Comparison of ENCODE assay signal across 30 cellular contexts in the genomic region with DNA sequence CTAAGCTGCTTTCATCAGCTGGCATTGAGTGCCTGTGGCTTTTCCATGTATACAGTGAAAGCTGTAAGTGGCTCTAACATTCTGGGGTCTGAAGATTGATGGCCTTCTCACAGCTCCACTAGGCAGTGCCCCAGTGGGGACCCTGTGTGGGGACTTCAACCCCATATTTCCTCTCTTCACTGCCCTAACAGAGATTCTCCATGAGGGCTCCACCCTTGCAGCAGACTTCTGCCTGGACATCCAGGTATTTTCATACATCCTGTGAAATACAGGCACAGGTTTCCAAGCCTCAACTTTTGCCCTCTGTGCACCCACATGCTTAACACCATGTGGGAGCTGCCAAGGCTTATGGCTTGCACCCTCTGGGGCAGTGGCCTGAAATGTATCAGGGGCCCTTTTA.
"Had no signal": no experiment of that assay in that cellular context is flagged by ENCODE, and none has a peak within 500 bp of the region (broad histone marks: within the 10 kb centered on the region; RNA-seq: fewer than 3 reads in every experiment).

No MANE protein-coding gene starts in this region.

- H3K36me3 ChIP-seq: adrenal gland, ascending aorta, cardiac muscle cell had no signal

- DNase-seq: activated B cell treated with CpG ODN at 0.5 μM for 24 hours; activated CD4-positive, alpha-beta memory T cell treated with anti-CD3 and anti-CD28 coated beads for 36 hours; activated CD4-positive, alpha-beta T cell treated with anti-CD3 and anti-CD28 coated beads for 4 hours; activated CD4-positive, alpha-beta T cell treated with anti-CD3 and anti-CD28 coated beads, Interleukin-2, amount 10 ng/mL, durations not matched to agents 24 days and 14 days; activated CD4-positive, alpha-beta T cell treated with anti-CD3 and anti-CD28 coated beads, Interleukin-2, amount 50 U/mL, for 1 hour; activated CD4-positive, alpha-beta T cell treated with anti-CD3 and anti-CD28 coated beads, Interleukin-2, amount 50 U/mL, for 4 hours; activated CD4-positive, CD25-positive, alpha-beta regulatory T cell treated with anti-CD3 and anti-CD28 coated beads, Interleukin-2, amount 50 U/mL, for 72 hours; activated CD8-positive, alpha-beta memory T cell treated with anti-CD3 and anti-CD28 coated beads, Interleukin-2, amount 50 U/mL, for 4 hours; activated CD8-positive, alpha-beta T cell treated with anti-CD3 and anti-CD28 coated beads for 36 hours; activated effector memory CD4-positive, alpha-beta T cell treated with anti-CD3 and anti-CD28 coated beads, Interleukin-2, amount 50 U/mL, for 16 hours; activated gamma-delta T cell treated with Interleukin-2 at 50 U/mL for 16 hours; activated naive CD4-positive, alpha-beta T cell; activated naive CD4-positive, alpha-beta T cell treated with anti-CD3 and anti-CD28 coated beads for 36 hours; activated naive CD4-positive, alpha-beta T cell treated with anti-CD3 and anti-CD28 coated beads, Interleukin-2, amount 50 U/mL, for 16 hours; activated naive CD8-positive, alpha-beta T cell treated with anti-CD3 and anti-CD28 coated beads for 36 hours; activated T-cell treated with anti-CD3 and anti-CD28 coated beads for 4 hours; activated T-cell treated with anti-CD3 and anti-CD28 coated beads, Interleukin-2, amount 50 U/mL, for 1 hour; activated T-cell treated with anti-CD3 and anti-CD28 coated beads, Interleukin-2, amount 50 U/mL, for 4 hours; activated T-cell treated with anti-CD3 and anti-CD28 coated beads, Interleukin-2, amount 50 U/mL, for 72 hours; adrenal gland; amniotic stem cell; anterior cingulate cortex; caudate nucleus; cerebellar nuclear complex; T-helper 1 cell; T-helper 2 cell; T-helper 9 cell had no signal

- H3K4me3 ChIP-seq: adrenal gland, ascending aorta, cardiac muscle cell had no signal

- H3K27ac ChIP-seq: adrenal gland, ascending aorta, cardiac muscle cell, VCaP had no signal

- H3K27me3 ChIP-seq: adrenal gland, ascending aorta, cardiac muscle cell had no signal

- H3K4me1 ChIP-seq: adrenal gland, ascending aorta had no signal

- H3K9me3 ChIP-seq: adrenal gland had no signal
